1 cellular context compared by ENCODE assay signal in genomic region chr9:138043411-138044345, GRCh38.
TF ChIP-seq lines count a peak whose summit lies in the region.

No MANE protein-coding gene starts in this region.

TF ChIP-seq in GM23338, 12 proteins besides CTCF, POLR2A, EP300 and RAD21 (continued from another document):
- TF ChIP-seq STAT1 (IDR thresholded peaks at IDR 0.05; ENCODE audit: unreplicated experiment) (no peak), EZH2phosphoT487 (IDR thresholded peaks at IDR 0.05; ENCODE audit: unreplicated experiment) (no peak), ZNF114 (CRISPR knock-in tag; IDR thresholded peaks at IDR 0.05) (no peak)
TF ChIP-seq in GM23338: peak in this region for 0.
